ENCODE assay signal across 1 cellular context in the genomic region with DNA sequence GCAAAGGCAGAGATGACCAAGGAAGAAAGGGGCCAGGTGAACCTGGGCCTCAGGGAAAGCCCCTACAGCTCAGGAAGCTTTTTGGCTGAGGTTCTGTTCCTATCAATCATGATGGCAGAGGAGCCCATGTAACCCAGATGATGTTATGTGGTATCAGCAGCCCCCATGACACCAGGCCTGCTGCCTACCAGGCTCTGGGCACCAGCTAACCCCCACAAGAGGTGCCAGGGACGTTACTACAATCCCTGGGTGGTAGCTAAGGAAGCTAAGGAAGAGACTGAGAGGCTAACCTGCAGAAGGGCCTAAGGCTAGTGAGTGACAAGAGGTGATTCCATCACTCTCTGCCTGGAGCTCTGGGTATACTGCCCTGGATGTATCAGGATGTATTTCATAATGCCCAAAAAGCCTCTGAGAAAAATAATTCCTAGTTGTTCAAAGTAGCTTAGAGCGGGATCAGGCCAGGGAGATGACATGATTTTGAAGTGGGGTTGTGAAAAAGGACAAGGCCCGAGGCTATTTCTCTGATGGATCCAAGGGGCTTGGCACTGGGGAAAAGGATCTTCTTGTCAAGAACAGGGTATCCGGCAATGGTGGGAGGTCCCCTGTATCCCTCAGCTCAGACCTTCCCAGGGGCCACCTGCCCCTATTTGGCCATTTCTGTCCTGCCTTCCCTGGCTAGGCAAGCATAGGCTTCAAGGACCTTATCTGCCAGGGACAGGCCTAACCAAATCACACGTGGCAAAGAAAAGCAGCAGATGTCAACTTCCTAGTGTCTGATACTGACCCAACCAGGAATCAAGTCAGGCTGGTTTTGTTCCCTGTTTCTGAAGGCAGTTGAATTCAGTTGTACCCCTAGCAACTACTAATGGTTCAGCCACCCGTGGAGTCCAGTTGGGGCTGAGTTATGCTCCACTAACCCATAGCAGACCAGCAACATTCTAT.
TF ChIP-seq lines count a peak whose summit lies in the region.

No MANE protein-coding gene starts in this region.

TF ChIP-seq in K562, 482 proteins besides CTCF, POLR2A, EP300 and RAD21 (continued from another document and continues in another):
- TF ChIP-seq, protein P1, sequence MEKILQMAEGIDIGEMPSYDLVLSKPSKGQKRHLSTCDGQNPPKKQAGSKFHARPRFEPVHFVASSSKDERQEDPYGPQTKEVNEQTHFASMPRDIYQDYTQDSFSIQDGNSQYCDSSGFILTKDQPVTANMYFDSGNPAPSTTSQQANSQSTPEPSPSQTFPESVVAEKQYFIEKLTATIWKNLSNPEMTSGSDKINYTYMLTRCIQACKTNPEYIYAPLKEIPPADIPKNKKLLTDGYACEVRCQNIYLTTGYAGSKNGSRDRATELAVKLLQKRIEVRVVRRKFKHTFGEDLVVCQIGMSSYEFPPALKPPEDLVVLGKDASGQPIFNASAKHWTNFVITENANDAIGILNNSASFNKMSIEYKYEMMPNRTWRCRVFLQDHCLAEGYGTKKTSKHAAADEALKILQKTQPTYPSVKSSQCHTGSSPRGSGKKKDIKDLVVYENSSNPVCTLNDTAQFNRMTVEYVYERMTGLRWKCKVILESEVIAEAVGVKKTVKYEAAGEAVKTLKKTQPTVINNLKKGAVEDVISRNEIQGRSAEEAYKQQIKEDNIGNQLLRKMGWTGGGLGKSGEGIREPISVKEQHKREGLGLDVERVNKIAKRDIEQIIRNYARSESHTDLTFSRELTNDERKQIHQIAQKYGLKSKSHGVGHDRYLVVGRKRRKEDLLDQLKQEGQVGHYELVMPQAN (IDR thresholded peaks at IDR 0.05; ENCODE audit: borderline replicate concordance) = no peak
- TF ChIP-seq, protein P2, sequence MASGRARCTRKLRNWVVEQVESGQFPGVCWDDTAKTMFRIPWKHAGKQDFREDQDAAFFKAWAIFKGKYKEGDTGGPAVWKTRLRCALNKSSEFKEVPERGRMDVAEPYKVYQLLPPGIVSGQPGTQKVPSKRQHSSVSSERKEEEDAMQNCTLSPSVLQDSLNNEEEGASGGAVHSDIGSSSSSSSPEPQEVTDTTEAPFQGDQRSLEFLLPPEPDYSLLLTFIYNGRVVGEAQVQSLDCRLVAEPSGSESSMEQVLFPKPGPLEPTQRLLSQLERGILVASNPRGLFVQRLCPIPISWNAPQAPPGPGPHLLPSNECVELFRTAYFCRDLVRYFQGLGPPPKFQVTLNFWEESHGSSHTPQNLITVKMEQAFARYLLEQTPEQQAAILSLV (tag; IDR thresholded peaks at IDR 0.05) = no peak
- TF ChIP-seq, protein P3, sequence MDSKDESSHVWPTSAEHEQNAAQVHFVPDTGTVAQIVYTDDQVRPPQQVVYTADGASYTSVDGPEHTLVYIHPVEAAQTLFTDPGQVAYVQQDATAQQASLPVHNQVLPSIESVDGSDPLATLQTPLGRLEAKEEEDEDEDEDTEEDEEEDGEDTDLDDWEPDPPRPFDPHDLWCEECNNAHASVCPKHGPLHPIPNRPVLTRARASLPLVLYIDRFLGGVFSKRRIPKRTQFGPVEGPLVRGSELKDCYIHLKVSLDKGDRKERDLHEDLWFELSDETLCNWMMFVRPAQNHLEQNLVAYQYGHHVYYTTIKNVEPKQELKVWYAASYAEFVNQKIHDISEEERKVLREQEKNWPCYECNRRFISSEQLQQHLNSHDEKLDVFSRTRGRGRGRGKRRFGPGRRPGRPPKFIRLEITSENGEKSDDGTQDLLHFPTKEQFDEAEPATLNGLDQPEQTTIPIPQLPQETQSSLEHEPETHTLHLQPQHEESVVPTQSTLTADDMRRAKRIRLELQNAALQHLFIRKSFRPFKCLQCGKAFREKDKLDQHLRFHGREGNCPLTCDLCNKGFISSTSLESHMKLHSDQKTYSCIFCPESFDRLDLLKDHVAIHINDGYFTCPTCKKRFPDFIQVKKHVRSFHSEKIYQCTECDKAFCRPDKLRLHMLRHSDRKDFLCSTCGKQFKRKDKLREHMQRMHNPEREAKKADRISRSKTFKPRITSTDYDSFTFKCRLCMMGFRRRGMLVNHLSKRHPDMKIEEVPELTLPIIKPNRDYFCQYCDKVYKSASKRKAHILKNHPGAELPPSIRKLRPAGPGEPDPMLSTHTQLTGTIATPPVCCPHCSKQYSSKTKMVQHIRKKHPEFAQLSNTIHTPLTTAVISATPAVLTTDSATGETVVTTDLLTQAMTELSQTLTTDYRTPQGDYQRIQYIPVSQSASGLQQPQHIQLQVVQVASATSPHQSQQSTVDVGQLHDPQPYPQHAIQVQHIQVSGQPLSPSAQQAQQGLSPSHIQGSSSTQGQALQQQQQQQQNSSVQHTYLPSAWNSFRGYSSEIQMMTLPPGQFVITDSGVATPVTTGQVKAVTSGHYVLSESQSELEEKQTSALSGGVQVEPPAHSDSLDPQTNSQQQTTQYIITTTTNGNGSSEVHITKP (IDR thresholded peaks at IDR 0.05; ENCODE audit: partially characterized antibody) = peak; percentile 79
- TF ChIP-seq, protein P4, sequence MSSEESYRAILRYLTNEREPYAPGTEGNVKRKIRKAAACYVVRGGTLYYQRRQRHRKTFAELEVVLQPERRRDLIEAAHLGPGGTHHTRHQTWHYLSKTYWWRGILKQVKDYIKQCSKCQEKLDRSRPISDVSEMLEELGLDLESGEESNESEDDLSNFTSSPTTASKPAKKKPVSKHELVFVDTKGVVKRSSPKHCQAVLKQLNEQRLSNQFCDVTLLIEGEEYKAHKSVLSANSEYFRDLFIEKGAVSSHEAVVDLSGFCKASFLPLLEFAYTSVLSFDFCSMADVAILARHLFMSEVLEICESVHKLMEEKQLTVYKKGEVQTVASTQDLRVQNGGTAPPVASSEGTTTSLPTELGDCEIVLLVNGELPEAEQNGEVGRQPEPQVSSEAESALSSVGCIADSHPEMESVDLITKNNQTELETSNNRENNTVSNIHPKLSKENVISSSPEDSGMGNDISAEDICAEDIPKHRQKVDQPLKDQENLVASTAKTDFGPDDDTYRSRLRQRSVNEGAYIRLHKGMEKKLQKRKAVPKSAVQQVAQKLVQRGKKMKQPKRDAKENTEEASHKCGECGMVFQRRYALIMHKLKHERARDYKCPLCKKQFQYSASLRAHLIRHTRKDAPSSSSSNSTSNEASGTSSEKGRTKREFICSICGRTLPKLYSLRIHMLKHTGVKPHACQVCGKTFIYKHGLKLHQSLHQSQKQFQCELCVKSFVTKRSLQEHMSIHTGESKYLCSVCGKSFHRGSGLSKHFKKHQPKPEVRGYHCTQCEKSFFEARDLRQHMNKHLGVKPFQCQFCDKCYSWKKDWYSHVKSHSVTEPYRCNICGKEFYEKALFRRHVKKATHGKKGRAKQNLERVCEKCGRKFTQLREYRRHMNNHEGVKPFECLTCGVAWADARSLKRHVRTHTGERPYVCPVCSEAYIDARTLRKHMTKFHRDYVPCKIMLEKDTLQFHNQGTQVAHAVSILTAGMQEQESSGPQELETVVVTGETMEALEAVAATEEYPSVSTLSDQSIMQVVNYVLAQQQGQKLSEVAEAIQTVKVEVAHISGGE (CRISPR knock-in tag; IDR thresholded peaks at IDR 0.05) = no peak; a peak in 1 of 6 replicates
- TF ChIP-seq RBBP5 (IDR thresholded peaks at IDR 0.05; ENCODE audit: borderline replicate concordance, insufficient read depth, low read length, poor library complexity, severe bottlenecking) (no peak), DIDO1 (tag; IDR thresholded peaks at IDR 0.05; ENCODE audit: low read depth) (no peak), ZNF830 (CRISPR knock-in tag; IDR thresholded peaks at IDR 0.05) (no peak), JUND (IDR thresholded peaks at IDR 0.05; ENCODE audit: borderline replicate concordance, low read depth, low read length) (no peak; the same call in 1 of the 2 replicates), JUND (tag; IDR thresholded peaks at IDR 0.05; ENCODE audit: borderline replicate concordance, low read depth, low read length) (no peak), NELFE (IDR thresholded peaks at IDR 0.05; ENCODE audit: insufficient read depth, insufficient read length) (no peak), CBX5 (IDR thresholded peaks at IDR 0.05; ENCODE audit: borderline replicate concordance, low read depth) (no peak), NR2F6 (CRISPR knock-in tag; IDR thresholded peaks at IDR 0.05) (no peak), ZNF316 (IDR thresholded peaks at IDR 0.05) (no peak), NR2C1 (IDR thresholded peaks at IDR 0.05) (no peak), NR2C1 (tag; IDR thresholded peaks at IDR 0.05) (no peak), SMC3 (conservative IDR thresholded peaks at IDR 0.05; ENCODE audit: insufficient read depth, low read depth, low read length) (no peak), ELF4 (CRISPR knock-in tag; IDR thresholded peaks at IDR 0.05) (peak; percentile 53; the same call in 1 of the 2 replicates), NFIC (IDR thresholded peaks at IDR 0.05) (peak; percentile 61), CHD2 (IDR thresholded peaks at IDR 0.05; ENCODE audit: low read depth, low read length) (no peak), BACH1 (tag; IDR thresholded peaks at IDR 0.05) (no peak)
- TF ChIP-seq, protein P5, sequence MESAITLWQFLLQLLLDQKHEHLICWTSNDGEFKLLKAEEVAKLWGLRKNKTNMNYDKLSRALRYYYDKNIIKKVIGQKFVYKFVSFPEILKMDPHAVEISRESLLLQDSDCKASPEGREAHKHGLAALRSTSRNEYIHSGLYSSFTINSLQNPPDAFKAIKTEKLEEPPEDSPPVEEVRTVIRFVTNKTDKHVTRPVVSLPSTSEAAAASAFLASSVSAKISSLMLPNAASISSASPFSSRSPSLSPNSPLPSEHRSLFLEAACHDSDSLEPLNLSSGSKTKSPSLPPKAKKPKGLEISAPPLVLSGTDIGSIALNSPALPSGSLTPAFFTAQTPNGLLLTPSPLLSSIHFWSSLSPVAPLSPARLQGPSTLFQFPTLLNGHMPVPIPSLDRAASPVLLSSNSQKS (CRISPR knock-in tag; IDR thresholded peaks at IDR 0.05) = no peak
- TF ChIP-seq, protein P6, sequence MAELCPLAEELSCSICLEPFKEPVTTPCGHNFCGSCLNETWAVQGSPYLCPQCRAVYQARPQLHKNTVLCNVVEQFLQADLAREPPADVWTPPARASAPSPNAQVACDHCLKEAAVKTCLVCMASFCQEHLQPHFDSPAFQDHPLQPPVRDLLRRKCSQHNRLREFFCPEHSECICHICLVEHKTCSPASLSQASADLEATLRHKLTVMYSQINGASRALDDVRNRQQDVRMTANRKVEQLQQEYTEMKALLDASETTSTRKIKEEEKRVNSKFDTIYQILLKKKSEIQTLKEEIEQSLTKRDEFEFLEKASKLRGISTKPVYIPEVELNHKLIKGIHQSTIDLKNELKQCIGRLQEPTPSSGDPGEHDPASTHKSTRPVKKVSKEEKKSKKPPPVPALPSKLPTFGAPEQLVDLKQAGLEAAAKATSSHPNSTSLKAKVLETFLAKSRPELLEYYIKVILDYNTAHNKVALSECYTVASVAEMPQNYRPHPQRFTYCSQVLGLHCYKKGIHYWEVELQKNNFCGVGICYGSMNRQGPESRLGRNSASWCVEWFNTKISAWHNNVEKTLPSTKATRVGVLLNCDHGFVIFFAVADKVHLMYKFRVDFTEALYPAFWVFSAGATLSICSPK (IDR thresholded peaks at IDR 0.05; ENCODE audit: borderline replicate concordance) = no peak
- TF ChIP-seq, protein P7, sequence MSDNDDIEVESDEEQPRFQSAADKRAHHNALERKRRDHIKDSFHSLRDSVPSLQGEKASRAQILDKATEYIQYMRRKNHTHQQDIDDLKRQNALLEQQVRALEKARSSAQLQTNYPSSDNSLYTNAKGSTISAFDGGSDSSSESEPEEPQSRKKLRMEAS (CRISPR knock-in tag; IDR thresholded peaks at IDR 0.05) = peak; percentile 27; the same call in 1 of the 2 replicates
- TF ChIP-seq, protein P8, sequence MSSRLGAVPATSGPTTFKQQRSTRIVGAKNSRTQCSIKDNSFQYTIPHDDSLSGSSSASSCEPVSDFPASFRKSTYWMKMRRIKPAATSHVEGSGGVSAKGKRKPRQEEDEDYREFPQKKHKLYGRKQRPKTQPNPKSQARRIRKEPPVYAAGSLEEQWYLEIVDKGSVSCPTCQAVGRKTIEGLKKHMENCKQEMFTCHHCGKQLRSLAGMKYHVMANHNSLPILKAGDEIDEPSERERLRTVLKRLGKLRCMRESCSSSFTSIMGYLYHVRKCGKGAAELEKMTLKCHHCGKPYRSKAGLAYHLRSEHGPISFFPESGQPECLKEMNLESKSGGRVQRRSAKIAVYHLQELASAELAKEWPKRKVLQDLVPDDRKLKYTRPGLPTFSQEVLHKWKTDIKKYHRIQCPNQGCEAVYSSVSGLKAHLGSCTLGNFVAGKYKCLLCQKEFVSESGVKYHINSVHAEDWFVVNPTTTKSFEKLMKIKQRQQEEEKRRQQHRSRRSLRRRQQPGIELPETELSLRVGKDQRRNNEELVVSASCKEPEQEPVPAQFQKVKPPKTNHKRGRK (tag; IDR thresholded peaks at IDR 0.05) = no peak
- TF ChIP-seq, protein P9, sequence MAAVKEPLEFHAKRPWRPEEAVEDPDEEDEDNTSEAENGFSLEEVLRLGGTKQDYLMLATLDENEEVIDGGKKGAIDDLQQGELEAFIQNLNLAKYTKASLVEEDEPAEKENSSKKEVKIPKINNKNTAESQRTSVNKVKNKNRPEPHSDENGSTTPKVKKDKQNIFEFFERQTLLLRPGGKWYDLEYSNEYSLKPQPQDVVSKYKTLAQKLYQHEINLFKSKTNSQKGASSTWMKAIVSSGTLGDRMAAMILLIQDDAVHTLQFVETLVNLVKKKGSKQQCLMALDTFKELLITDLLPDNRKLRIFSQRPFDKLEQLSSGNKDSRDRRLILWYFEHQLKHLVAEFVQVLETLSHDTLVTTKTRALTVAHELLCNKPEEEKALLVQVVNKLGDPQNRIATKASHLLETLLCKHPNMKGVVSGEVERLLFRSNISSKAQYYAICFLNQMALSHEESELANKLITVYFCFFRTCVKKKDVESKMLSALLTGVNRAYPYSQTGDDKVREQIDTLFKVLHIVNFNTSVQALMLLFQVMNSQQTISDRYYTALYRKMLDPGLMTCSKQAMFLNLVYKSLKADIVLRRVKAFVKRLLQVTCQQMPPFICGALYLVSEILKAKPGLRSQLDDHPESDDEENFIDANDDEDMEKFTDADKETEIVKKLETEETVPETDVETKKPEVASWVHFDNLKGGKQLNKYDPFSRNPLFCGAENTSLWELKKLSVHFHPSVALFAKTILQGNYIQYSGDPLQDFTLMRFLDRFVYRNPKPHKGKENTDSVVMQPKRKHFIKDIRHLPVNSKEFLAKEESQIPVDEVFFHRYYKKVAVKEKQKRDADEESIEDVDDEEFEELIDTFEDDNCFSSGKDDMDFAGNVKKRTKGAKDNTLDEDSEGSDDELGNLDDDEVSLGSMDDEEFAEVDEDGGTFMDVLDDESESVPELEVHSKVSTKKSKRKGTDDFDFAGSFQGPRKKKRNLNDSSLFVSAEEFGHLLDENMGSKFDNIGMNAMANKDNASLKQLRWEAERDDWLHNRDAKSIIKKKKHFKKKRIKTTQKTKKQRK (IDR thresholded peaks at IDR 0.05; ENCODE audit: borderline replicate concordance, low read depth, low read length) = no peak
